22 cellular contexts compared by ENCODE assay signal in genomic region chr6:82371799-82372508, GRCh38. TPM values are rescaled to one million over a fixed set of nuclear protein-coding genes. Genes with fewer than 3 reads are reported as not detected.
DNase-seq lines count a peak whose midpoint lies in the region; FAIRE-seq and TF ChIP-seq lines count a peak whose summit lies in the region.
"Had no signal": no experiment of that assay in that cellular context is flagged by ENCODE, and none has a peak within 500 bp of the region (broad histone marks: within the 10 kb centered on the region; RNA-seq: fewer than 3 reads in every experiment).

No MANE protein-coding gene starts in this region.

- no peaks in the 10 kb centered on the region for H3K9me3 Mint-ChIP-seq in activated T-helper 2 cell treated with anti-CD3 and anti-CD28 coated beads, Interferon-gamma antibody, Interleukin-2, Interleukin-4, amounts not matched to agents 10 μg/mL and 5 μg/mL and 100 μg/mL, durations not matched to agents 14 hours and 24 hours and 36 hours
- H3K9me3 Mint-ChIP-seq: activated T-helper 17 cell treated with anti-CD3 and anti-CD28 coated beads, Interleukin-2, amount 50 U/mL, for 72 hours had no signal

- H2AFZ ChIP-seq in GM23248 = no peak overlapping the region

- H3K27ac ChIP-seq in GM23248 (peak overlapping the region; percentile 64), SK-N-MC (peak overlapping the region; percentile 95)
- H3K27ac ChIP-seq: cardiac muscle cell, spleen, VCaP had no signal

- H3K36me3 Mint-ChIP-seq in activated T-helper 2 cell treated with anti-CD3 and anti-CD28 coated beads, Interferon-gamma antibody, Interleukin-2, Interleukin-4, amounts not matched to agents 10 μg/mL and 5 μg/mL and 100 μg/mL, durations not matched to agents 14 hours and 24 hours and 36 hours (ENCODE audit: low read depth) = no peaks in the 10 kb centered on the region

- no peaks in the 10 kb centered on the region for H3K27me3 ChIP-seq in GM23248 (replicated peaks; ENCODE audit: insufficient read depth)
- no peaks in the 10 kb centered on the region for H3K27me3 ChIP-seq in skeletal muscle satellite cell (ENCODE audit: control insufficient read depth, insufficient read depth, low read length)
- H3K27me3 ChIP-seq: cardiac muscle cell had no signal

- 0 out of 2 replicates have a peak overlapping the region, but pooled peaks have one; percentile 8 for H3K9ac ChIP-seq in GM23248
- H3K9ac ChIP-seq in SK-N-MC (ENCODE audit: insufficient read length) = peak overlapping the region; percentile 53
- no peak overlapping the region for H3K9ac ChIP-seq in skeletal muscle satellite cell (ENCODE audit: low read depth, low read length)

- peak; percentile 72 for DNase-seq in GM23248
- peak; percentile 62 for DNase-seq in SK-N-MC (ENCODE audit: low read depth, low spot score)
- DNase-seq in fibroblast of mammary gland (ENCODE audit: low read depth) = peak; percentile 89
- no peak for DNase-seq in GM12892 (ENCODE audit: insufficient read length)
- no peak for DNase-seq in activated T-helper 2 cell treated with anti-CD3 and anti-CD28 coated beads, Interferon-gamma antibody, Interleukin-2, Interleukin-4, amounts not matched to agents 10 μg/mL and 5 μg/mL and 100 μg/mL, durations not matched to agents 14 hours and 24 hours and 36 hours (ENCODE audit: low spot score)
- DNase-seq in nucleus accumbens (lab: John Stamatoyannopoulos, UW) = no peak
- DNase-seq: activated CD4-positive, alpha-beta T cell treated with anti-CD3 and anti-CD28 coated beads, Interleukin-2, amount 10 ng/mL, durations not matched to agents 7 days and 5 days; AML-193; DMS79; head of caudate nucleus; left ventricle myocardium superior; NCI-H748 treated with DMSO at 0.1 percent for 48 hours; OCI-M1; spleen; stimulated activated CD4-positive, alpha-beta T cell treated with anti-CD3 and anti-CD28 coated beads, Interleukin-4, amount 100 ng/mL, for 4 hours; stimulated activated naive CD8-positive, alpha-beta T cell treated with anti-CD3 and anti-CD28 coated beads, Interleukin-15, amount 100 ng/mL, for 72 hours; T-helper 2 cell; trophoblast cell had no signal

- peaks cover 5% of the 10 kb centered on the region for H3K27me3 Mint-ChIP-seq in activated T-helper 2 cell treated with anti-CD3 and anti-CD28 coated beads, Interferon-gamma antibody, Interleukin-2, Interleukin-4, amounts not matched to agents 10 μg/mL and 5 μg/mL and 100 μg/mL, durations not matched to agents 14 hours and 24 hours and 36 hours (ENCODE audit: low read depth)
- H3K27me3 Mint-ChIP-seq: activated T-helper 17 cell treated with anti-CD3 and anti-CD28 coated beads, Interleukin-2, amount 50 U/mL, for 72 hours had no signal

- no peaks in the 10 kb centered on the region for H3K9me2 ChIP-seq in GM23248 (ENCODE audit: insufficient read depth)

- H3K9me3 ChIP-seq in GM23248 (ENCODE audit: low read depth) = no peaks in the 10 kb centered on the region
- H3K9me3 ChIP-seq in SK-N-MC (ENCODE audit: low read depth, low read length) = no peaks in the 10 kb centered on the region
- no peaks in the 10 kb centered on the region for H3K9me3 ChIP-seq in skeletal muscle satellite cell (replicated peaks; ENCODE audit: low read length)
- H3K9me3 ChIP-seq: spleen had no signal

- H3K79me2 ChIP-seq in GM23248 (ENCODE audit: insufficient read depth) = peaks cover 64% of the 10 kb centered on the region

- H3K27ac Mint-ChIP-seq in activated T-helper 2 cell treated with anti-CD3 and anti-CD28 coated beads, Interferon-gamma antibody, Interleukin-2, Interleukin-4, amounts not matched to agents 10 μg/mL and 5 μg/mL and 100 μg/mL, durations not matched to agents 14 hours and 24 hours and 36 hours = no peak overlapping the region
- H3K27ac Mint-ChIP-seq: activated CD4-positive, alpha-beta T cell treated with anti-CD3 and anti-CD28 coated beads, Interleukin-2, amount 10 ng/mL, durations not matched to agents 7 days and 5 days; activated T-helper 17 cell treated with anti-CD3 and anti-CD28 coated beads, Interleukin-2, amount 50 U/mL, for 72 hours had no signal

- FAIRE-seq in GM12892 (lab: Jason Lieb, UNC) = no peak

- 66 to 70% methylated on average over 2 of the region's 2 CpGs for WGBS in GM23248 (ENCODE audit: low coverage in 1 of 2, low lambda C conversion rate in 2 of 2, missing lambda C conversion rate in 2 of 2), 2 experiments

- H3K4me3 ChIP-seq in GM23248 (0 out of 2 replicates have a peak overlapping the region, but pooled peaks have one; percentile 3), SK-N-MC (peak overlapping the region; percentile 36), fibroblast of mammary gland (ENCODE audit: control insufficient read depth, low read depth, low read length) (no peak overlapping the region), skeletal muscle satellite cell (ENCODE audit: low read length) (no peak overlapping the region)
- H3K4me3 ChIP-seq: cardiac muscle cell, spleen had no signal

- 0 out of 2 replicates have a peak, but pooled peaks cover under 1% of the 10 kb centered on the region for H4K20me1 ChIP-seq in GM23248 (ENCODE audit: insufficient read depth)

- peaks cover 2% of the 10 kb centered on the region; the same call in 1 of the 2 replicates for H3K36me3 ChIP-seq in GM23248 (ENCODE audit: low read depth)
- H3K36me3 ChIP-seq in SK-N-MC (ENCODE audit: insufficient read depth, low read length) = peaks cover under 1% of the 10 kb centered on the region; the same call in 1 of the 2 replicates
- H3K36me3 ChIP-seq in skeletal muscle satellite cell (ENCODE audit: insufficient read depth, low read length) = no peaks in the 10 kb centered on the region
- H3K36me3 ChIP-seq: cardiac muscle cell, spleen had no signal

- no peak for TF ChIP-seq POLR2A in GM12892 (IDR thresholded peaks at IDR 0.05; ENCODE audit: low read depth, low read length)

- H3F3A ChIP-seq in GM23248 (ENCODE audit: insufficient read depth) = peaks cover 44% of the 10 kb centered on the region

- in situ Hi-C loops in GM23248 (cut with MboI) = loop anchor here (25.0 kb wide), 1 partner anchor 690 kb away; the partner anchor contains the start of genes DOP1A and UBE3D

- no peak for TF ChIP-seq CTCF in fibroblast of mammary gland (conservative IDR thresholded peaks at IDR 0.05; ENCODE audit: control insufficient read depth, insufficient read depth, low read depth, low read length)

- H3K4me2 ChIP-seq in GM23248 (ENCODE audit: unreplicated experiment) (peak overlapping the region; percentile 20), skeletal muscle satellite cell (ENCODE audit: low read length) (peak overlapping the region; percentile 24)

- H3K4me1 Mint-ChIP-seq in activated T-helper 2 cell treated with anti-CD3 and anti-CD28 coated beads, Interferon-gamma antibody, Interleukin-2, Interleukin-4, amounts not matched to agents 10 μg/mL and 5 μg/mL and 100 μg/mL, durations not matched to agents 14 hours and 24 hours and 36 hours (ENCODE audit: low read depth) = no peaks in the 10 kb centered on the region
- H3K4me1 Mint-ChIP-seq: activated CD4-positive, alpha-beta T cell treated with anti-CD3 and anti-CD28 coated beads, Interleukin-2, amount 10 ng/mL, durations not matched to agents 7 days and 5 days; activated T-helper 17 cell treated with anti-CD3 and anti-CD28 coated beads, Interleukin-2, amount 50 U/mL, for 72 hours; stimulated activated naive CD8-positive, alpha-beta T cell treated with anti-CD3 and anti-CD28 coated beads, Interleukin-15, amount 100 ng/mL, for 72 hours had no signal

- no peak overlapping the region for H3K4me3 Mint-ChIP-seq in activated T-helper 2 cell treated with anti-CD3 and anti-CD28 coated beads, Interferon-gamma antibody, Interleukin-2, Interleukin-4, amounts not matched to agents 10 μg/mL and 5 μg/mL and 100 μg/mL, durations not matched to agents 14 hours and 24 hours and 36 hours (ENCODE audit: low read depth)
- H3K4me3 Mint-ChIP-seq: activated CD4-positive, alpha-beta T cell treated with anti-CD3 and anti-CD28 coated beads, Interleukin-2, amount 10 ng/mL, durations not matched to agents 7 days and 5 days; activated T-helper 17 cell treated with anti-CD3 and anti-CD28 coated beads, Interleukin-2, amount 50 U/mL, for 72 hours; stimulated activated naive CD8-positive, alpha-beta T cell treated with anti-CD3 and anti-CD28 coated beads, Interleukin-15, amount 100 ng/mL, for 72 hours had no signal

- intact Hi-C loops in activated T-helper 2 cell treated with anti-CD3 and anti-CD28 coated beads, Interferon-gamma antibody, Interleukin-2, Interleukin-4, amounts not matched to agents 10 μg/mL and 5 μg/mL and 100 μg/mL, durations not matched to agents 14 hours and 24 hours and 36 hours (cut with micrococcal nuclease) = no loop called here

- H3K4me1 ChIP-seq in GM23248 (ENCODE audit: insufficient read depth) (peaks cover 56% of the 10 kb centered on the region), skeletal muscle satellite cell (ENCODE audit: control insufficient read depth, insufficient read depth, low read length) (peaks cover 14% of the 10 kb centered on the region)
- H3K4me1 ChIP-seq: spleen had no signal

RNA-seq across cellular contexts. Expression of gene TPBG, which starts 8.3 kb away (rescaled TPM):
- 153 and 174 TPM in 2 replicates for total RNA-seq in GM23248 (2014; rRNA removed; shearing (Covaris generic))
- polyA plus RNA-seq in GM23248 (2016; fragmentation: Nextera tagmentation; extraction: Ambion mirVana) = 125 and 127 TPM in 2 replicates
- total RNA-seq in skeletal muscle satellite cell (2012; rRNA removed) = 103 and 110 TPM in 2 replicates
- 2.8 TPM for polyA plus RNA-seq in GM12892 (2012; ENCODE audit: missing spikeins)
- total RNA-seq in activated T-helper 2 cell treated with anti-CD3 and anti-CD28 coated beads, Interferon-gamma antibody, Interleukin-2, Interleukin-4, amounts not matched to agents 10 μg/mL and 5 μg/mL and 100 μg/mL, durations not matched to agents 14 hours and 24 hours and 36 hours = 0.07 TPM in 1 of 2 replicates, not detected in the other

Comparison
In these comparisons a context has a peak if more than half of its experiments do, and no peak if none do; other contexts are left out.
1. DNase-seq: peak in GM23248 (single experiment), SK-N-MC (single experiment) and fibroblast of mammary gland (single experiment); none in GM12892 (single experiment), activated T-helper 2 cell treated with anti-CD3 and anti-CD28 coated beads, Interferon-gamma antibody, Interleukin-2, Interleukin-4, amounts not matched to agents 10 μg/mL and 5 μg/mL and 100 μg/mL, durations not matched to agents 14 hours and 24 hours and 36 hours (single experiment) and nucleus accumbens (0 of 56).
2. H3K4me3 ChIP-seq: peak in GM23248 (single experiment) and SK-N-MC (single experiment); none in fibroblast of mammary gland (single experiment) and skeletal muscle satellite cell (single experiment).
3. RNA of gene TPBG, which starts 8.3 kb away (total RNA-seq): 153 to 174 TPM in GM23248; 0.07 TPM in activated T-helper 2 cell treated with anti-CD3 and anti-CD28 coated beads, Interferon-gamma antibody, Interleukin-2, Interleukin-4, amounts not matched to agents 10 μg/mL and 5 μg/mL and 100 μg/mL, durations not matched to agents 14 hours and 24 hours and 36 hours; every median in the first group is over 100 times any median in the second.